Comparison of ENCODE assay signal across 8 cellular contexts in the genomic region with DNA sequence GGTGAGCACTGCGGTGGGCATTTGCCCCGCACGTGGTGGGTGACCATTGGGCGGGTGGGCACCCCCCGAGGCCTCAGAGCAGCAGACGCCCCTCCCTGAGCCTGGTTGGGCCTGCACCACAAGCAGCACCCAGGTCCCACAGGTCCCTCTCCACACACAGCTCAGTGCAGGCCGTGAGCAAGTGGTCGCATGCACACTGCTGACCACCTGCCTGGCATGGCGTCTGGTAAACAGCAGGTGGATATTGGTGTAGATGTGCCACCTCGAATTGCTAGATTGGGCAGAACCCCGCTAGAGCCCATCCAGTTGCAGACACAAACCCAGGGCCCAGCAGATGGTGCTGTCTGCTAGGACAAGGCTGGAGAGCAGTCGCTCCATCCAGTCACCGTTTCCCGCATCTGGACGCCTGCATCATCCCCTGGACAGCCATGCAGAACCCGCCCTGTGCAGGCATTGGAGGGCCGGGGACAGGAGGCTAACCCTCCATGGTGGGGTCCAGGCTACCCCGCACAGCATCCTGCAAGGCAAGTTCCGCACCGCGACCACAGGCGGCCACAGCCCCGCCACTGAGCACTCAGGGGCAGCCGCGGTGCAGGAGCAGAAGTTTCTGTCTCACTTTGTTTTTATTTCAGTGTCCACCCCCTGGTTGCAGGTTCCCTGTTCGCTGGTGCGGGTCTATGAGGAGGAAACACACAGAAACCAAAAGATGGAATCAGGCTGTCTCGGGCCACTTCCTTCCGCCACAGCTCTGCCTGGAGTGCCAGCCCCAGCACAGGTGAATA. TPM values are rescaled to one million over a fixed set of nuclear protein-coding genes. Genes with fewer than 3 reads are reported as not detected.
DNase-seq lines count a peak whose midpoint lies in the region; ATAC-seq and TF ChIP-seq lines count a peak whose summit lies in the region.

No MANE protein-coding gene starts in this region.

- peak; percentile 43 for DNase-seq in A673 (ENCODE audit: low spot score)
- peak; percentile 36 for DNase-seq in SHP77 treated with DMSO at 0.1 percent for 48 hours (lab: John Stamatoyannopoulos, UW)
- peak; percentile 66 for DNase-seq in activated naive CD4-positive, alpha-beta T cell treated with anti-CD3 and anti-CD28 coated beads, Interleukin-2, amount 50 U/mL, for 16 hours
- DNase-seq in left cardiac atrium = peak; percentile 52
- peak; percentile 57 for DNase-seq in sigmoid colon

- no peaks in the 10 kb centered on the region for H3K27me3 ChIP-seq in A673 (replicated peaks; ENCODE audit: insufficient read depth, low read depth, low read length, poor library complexity)
- peaks cover 0 to 26% (median 8%) of the 10 kb centered on the region in 3 donors for H3K27me3 ChIP-seq in sigmoid colon

- 27 to 32% methylated on average over 29 of the region's 29 CpGs for WGBS in sigmoid colon, 2 donors

- ATAC-seq in HG03520 (IDR thresholded peaks at IDR 0.05; ENCODE audit: unreplicated experiment) (peak; percentile 37), left cardiac atrium (peak; percentile 71 to 77), HG03521 (IDR thresholded peaks at IDR 0.05; ENCODE audit: unreplicated experiment) (no peak)

- TF ChIP-seq CTCF in A673 (conservative IDR thresholded peaks at IDR 0.05; ENCODE audit: low read depth, low read length) (peak; percentile 55; the same call in 1 of the 2 replicates), GM12875 (IDR thresholded peaks at IDR 0.05; ENCODE audit: borderline replicate concordance, insufficient read depth, low read depth, low read length) (peak; percentile 54), sigmoid colon (IDR thresholded peaks at IDR 0.05) (peak in 1 of 4 experiments; percentile 16)

- H3K9me3 ChIP-seq in A673 (ENCODE audit: low read depth, low read length, poor library complexity, severe bottlenecking) (no peaks in the 10 kb centered on the region), sigmoid colon (no peaks in the 10 kb centered on the region)

- intact Hi-C loops in A673 (cut with micrococcal nuclease; ENCODE audit: unreplicated experiment) (no loop called here), left cardiac atrium (cut with DNase I) (no loop called here), sigmoid colon (cut with DNase I) (no loop called here)

- no peak overlapping the region for H3K27ac ChIP-seq in A673 (ENCODE audit: low read depth, low read length, poor library complexity, severe bottlenecking)
- no peak overlapping the region for H3K27ac ChIP-seq in sigmoid colon

- no TSS peak for BruUV-seq in A673 (replicated peaks; lab: Mats Ljungman, UMichigan)

- CTCF ChIA-PET in A673 (lab: Charles Lee) = no interaction called here

- H3K4me1 ChIP-seq in A673 (ENCODE audit: insufficient read depth, low read length, poor library complexity, severe bottlenecking) (no peaks in the 10 kb centered on the region), sigmoid colon (no peaks in the 10 kb centered on the region)

- no peaks in the 10 kb centered on the region for H3K36me3 ChIP-seq in A673 (ENCODE audit: insufficient read depth, low read length, poor library complexity, severe bottlenecking)
- no peaks in the 10 kb centered on the region for H3K36me3 ChIP-seq in sigmoid colon

- no peak for TF ChIP-seq EP300 in sigmoid colon (IDR thresholded peaks at IDR 0.05)

- H3K4me3 ChIP-seq in A673 (ENCODE audit: low read depth, low read length, poor library complexity, severe bottlenecking) = no peak overlapping the region
- no peak overlapping the region for H3K4me3 ChIP-seq in GM12875 (ENCODE audit: low read depth, low read length)
- no peak overlapping the region for H3K4me3 ChIP-seq in sigmoid colon

- no peak for TF ChIP-seq POLR2A in sigmoid colon (IDR thresholded peaks at IDR 0.05)

- POLR2A ChIA-PET in A673 (lab: Charles Lee; ENCODE audit: low non-redundant PET) = no interaction called here

RNA-seq across cellular contexts. Expression of a gene that starts 45.6 kb away (rescaled TPM):
- 0.95 and 1.0 TPM in 2 replicates for total RNA-seq in A673 (2021)
- total RNA-seq in left cardiac atrium = under 1 TPM; 0.31 to 0.44 TPM
- 1 to 10 TPM; 1.2 to 5.5 (median 2.7) TPM for total RNA-seq in sigmoid colon
- polyA plus RNA-seq in sigmoid colon = 1 to 10 TPM in 1 of 3 donors, under 1 TPM in 2; under 0.01 to 1.7 (median 0.23) TPM
